In the genomic region with DNA sequence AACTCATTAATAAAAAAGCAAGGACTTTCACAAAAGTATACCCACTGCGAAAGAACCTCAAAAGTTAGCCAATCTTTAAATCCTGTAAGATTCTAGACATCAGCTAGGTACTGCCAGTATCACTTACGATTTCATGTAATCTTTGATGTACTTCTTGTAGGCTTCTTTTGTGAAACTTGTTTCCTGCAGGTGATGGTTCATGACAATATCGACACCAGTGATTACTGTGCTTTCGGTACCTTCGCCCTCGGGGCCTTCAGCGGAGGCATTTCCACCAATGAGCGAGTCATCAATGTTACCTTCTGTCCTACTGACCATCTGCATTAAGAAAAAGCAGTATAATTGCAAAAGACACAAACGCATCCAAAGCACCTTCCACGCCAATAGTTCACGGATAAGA, we compare ENCODE assay signal across 8 cellular contexts. TPM values are rescaled to one million over a fixed set of nuclear protein-coding genes. Genes with fewer than 3 reads are reported as not detected.
DNase-seq lines count a peak whose midpoint lies in the region; ATAC-seq and TF ChIP-seq lines count a peak whose summit lies in the region.

No MANE protein-coding gene starts in this region.

- peaks cover 8% of the 10 kb centered on the region for H3K79me2 ChIP-seq in parathyroid adenoma

- peak overlapping the region; percentile 77 for H3K4me2 ChIP-seq in parathyroid adenoma (ENCODE audit: low read length)

- H3K9ac ChIP-seq in parathyroid adenoma = no peak overlapping the region

- peaks cover 48 to 81% (median 62%) of the 10 kb centered on the region in 4 donors for H3K4me1 Mint-ChIP-seq in CD4-positive, alpha-beta memory T cell
- peaks cover 60% of the 10 kb centered on the region for H3K4me1 Mint-ChIP-seq in T-helper 1 cell treated with Interleukin-12 subunit alpha and Interleukin-12 subunit beta and Interleukin-4 antibody, amounts not matched to agents 30 μg/mL and 1 μg/mL, for 36 hours (ENCODE audit: low read depth)
- H3K4me1 Mint-ChIP-seq in endothelial cell (ENCODE audit: unreplicated experiment) = peaks cover 57% of the 10 kb centered on the region

- H3K27ac Mint-ChIP-seq in CD4-positive, alpha-beta memory T cell = peak overlapping the region; percentile 80 to 100 (median 100)
- H3K27ac Mint-ChIP-seq in T-helper 1 cell treated with Interleukin-12 subunit alpha and Interleukin-12 subunit beta and Interleukin-4 antibody, amounts not matched to agents 30 μg/mL and 1 μg/mL, for 36 hours = peak overlapping the region; percentile 99
- peak overlapping the region; percentile 98 for H3K27ac Mint-ChIP-seq in endothelial cell (ENCODE audit: unreplicated experiment)

- H3K4me3 Mint-ChIP-seq in CD4-positive, alpha-beta memory T cell = peak overlapping the region; percentile 92 to 100 (median 98)
- peak overlapping the region; percentile 96 for H3K4me3 Mint-ChIP-seq in T-helper 1 cell treated with Interleukin-12 subunit alpha and Interleukin-12 subunit beta and Interleukin-4 antibody, amounts not matched to agents 30 μg/mL and 1 μg/mL, for 36 hours
- H3K4me3 Mint-ChIP-seq in endothelial cell (ENCODE audit: unreplicated experiment) = peak overlapping the region; percentile 97

- H3K36me3 ChIP-seq in CD4-positive, alpha-beta memory T cell (ENCODE audit: insufficient read depth, low read length) = peaks cover 40% of the 10 kb centered on the region
- no peaks in the 10 kb centered on the region for H3K36me3 ChIP-seq in parathyroid adenoma (ENCODE audit: control insufficient read depth, insufficient read depth, low read length)

- H3K27me3 ChIP-seq in CD4-positive, alpha-beta memory T cell (ENCODE audit: insufficient read depth, low read length) = no peaks in the 10 kb centered on the region
- no peaks in the 10 kb centered on the region for H3K27me3 ChIP-seq in parathyroid adenoma (ENCODE audit: control insufficient read depth, insufficient read depth, low read length)

- H3K27ac ChIP-seq in CD4-positive, alpha-beta memory T cell (ENCODE audit: low read depth, low read length) = peak overlapping the region; percentile 100
- peak overlapping the region; percentile 100 for H3K27ac ChIP-seq in parathyroid adenoma

- H2AFZ ChIP-seq in parathyroid adenoma = no peak overlapping the region

- peaks cover 0 to 3% of the 10 kb centered on the region in 2 donors for H3K27me3 Mint-ChIP-seq in CD4-positive, alpha-beta memory T cell
- H3K27me3 Mint-ChIP-seq in T-helper 1 cell treated with Interleukin-12 subunit alpha and Interleukin-12 subunit beta and Interleukin-4 antibody, amounts not matched to agents 30 μg/mL and 1 μg/mL, for 36 hours (ENCODE audit: low read depth) = no peaks in the 10 kb centered on the region
- peaks cover 15% of the 10 kb centered on the region for H3K27me3 Mint-ChIP-seq in endothelial cell (ENCODE audit: unreplicated experiment)

- CTCF ChIA-PET in CD4-positive, alpha-beta memory T cell (lab: Charles Lee; ENCODE audit: partially characterized antibody) = interaction anchor here (1.0 to 4.7 kb wide), 9 partner anchors 9 to 292 kb away, joined by 3 to 75 read pairs (median 8); a partner anchor contains a TSS

- no peak for ATAC-seq in HG02981 (IDR thresholded peaks at IDR 0.05; ENCODE audit: unreplicated experiment)

- POLR2A ChIA-PET in CD4-positive, alpha-beta memory T cell (lab: Charles Lee; ENCODE audit: partially characterized antibody) = interaction anchor here (0.6 to 14.9 kb wide), 18 partner anchors 9 to 764 kb away, joined by 3 to 219 read pairs (median 6); a partner anchor contains a TSS

- TF ChIP-seq CTCF in endothelial cell (IDR thresholded peaks at IDR 0.05; ENCODE audit: unreplicated experiment) (no peak), parathyroid adenoma (IDR thresholded peaks at IDR 0.05) (no peak)

- no peaks in the 10 kb centered on the region for H3K9me3 ChIP-seq in CD4-positive, alpha-beta memory T cell (ENCODE audit: control insufficient read depth in 1 of 2, low read length in 2 of 2)
- H3K9me3 ChIP-seq in parathyroid adenoma (ENCODE audit: control insufficient read depth, low read length) = no peaks in the 10 kb centered on the region

- peak; percentile 34 to 54 (median 42) for DNase-seq in CD4-positive, alpha-beta memory T cell
- DNase-seq in endothelial cell (ENCODE audit: low spot score) (no peak), NCI-H146 (lab: John Stamatoyannopoulos, UW) (no peak), NCI-H1436 treated with DMSO at 0.1 percent for 48 hours (lab: John Stamatoyannopoulos, UW) (no peak), superior temporal gyrus (ENCODE audit: extremely low spot score) (no peak)

- H3K4me1 ChIP-seq in CD4-positive, alpha-beta memory T cell (ENCODE audit: insufficient read depth, low read length) = peaks cover 68% of the 10 kb centered on the region
- H3K4me1 ChIP-seq in parathyroid adenoma = peaks cover 10% of the 10 kb centered on the region

- H3K4me3 ChIP-seq in CD4-positive, alpha-beta memory T cell (ENCODE audit: low read length in 2 of 2) = peak overlapping the region; percentile 90 to 94
- H3K4me3 ChIP-seq in parathyroid adenoma (ENCODE audit: low read depth, low read length) = peak overlapping the region; percentile 96

- H3K9me3 Mint-ChIP-seq in CD4-positive, alpha-beta memory T cell = peaks cover 0 to 2% (median 0%) of the 10 kb centered on the region in 8 donors
- no peaks in the 10 kb centered on the region for H3K9me3 Mint-ChIP-seq in T-helper 1 cell treated with Interleukin-12 subunit alpha and Interleukin-12 subunit beta and Interleukin-4 antibody, amounts not matched to agents 30 μg/mL and 1 μg/mL, for 36 hours
- H3K9me3 Mint-ChIP-seq in endothelial cell (ENCODE audit: unreplicated experiment) = no peaks in the 10 kb centered on the region

- peaks cover 45 to 70% of the 10 kb centered on the region in 2 donors for H3K36me3 Mint-ChIP-seq in CD4-positive, alpha-beta memory T cell
- peaks cover 62% of the 10 kb centered on the region for H3K36me3 Mint-ChIP-seq in T-helper 1 cell treated with Interleukin-12 subunit alpha and Interleukin-12 subunit beta and Interleukin-4 antibody, amounts not matched to agents 30 μg/mL and 1 μg/mL, for 36 hours (ENCODE audit: low read depth)
- H3K36me3 Mint-ChIP-seq in endothelial cell (ENCODE audit: low read depth, unreplicated experiment) = peaks cover 52% of the 10 kb centered on the region

- intact Hi-C loops in CD4-positive, alpha-beta memory T cell (cut with micrococcal nuclease) = loop anchor here (1.0 to 10.0 kb wide), 4 partner anchors 29 to 957 kb away; no protein-coding TSS in a partner anchor

RNA-seq across cellular contexts. Expression of a gene that starts 1.1 kb away (rescaled TPM):
- over 10,000 TPM; 10,578 to 11,080 TPM for total RNA-seq in CD4-positive, alpha-beta memory T cell
- 1,000 to 10,000 TPM; 2,372 to 3,792 TPM for polyA plus RNA-seq in CD4-positive, alpha-beta memory T cell
- 7,126 TPM for total RNA-seq in endothelial cell (ENCODE audit: unreplicated experiment)

Comparison
In these comparisons a context has a peak if more than half of its experiments do, and no peak if none do; other contexts are left out.
1. DNase-seq: peak in CD4-positive, alpha-beta memory T cell (5 of 5); none in endothelial cell (single experiment), NCI-H146 (single experiment), NCI-H1436 treated with DMSO at 0.1 percent for 48 hours (single experiment) and superior temporal gyrus (single experiment).
2. Peak in every context shown above with its lines, with median percentiles within 50 percentile points of each other: H3K27ac Mint-ChIP-seq and H3K4me3 Mint-ChIP-seq.